1 cellular context compared by ENCODE assay signal in genomic region chr12:75289678-75290200, GRCh38.
TF ChIP-seq lines count a peak whose summit lies in the region.

No MANE protein-coding gene starts in this region.

TF ChIP-seq in liver, 16 proteins besides CTCF, POLR2A, EP300 and RAD21 (continued from another document):
- no peak for TF ChIP-seq HNF4A (conservative IDR thresholded peaks at IDR 0.05)
- no peak for TF ChIP-seq RXRA (IDR thresholded peaks at IDR 0.05)
